Comparison of ENCODE assay signal across 1 cellular context in the genomic region with DNA sequence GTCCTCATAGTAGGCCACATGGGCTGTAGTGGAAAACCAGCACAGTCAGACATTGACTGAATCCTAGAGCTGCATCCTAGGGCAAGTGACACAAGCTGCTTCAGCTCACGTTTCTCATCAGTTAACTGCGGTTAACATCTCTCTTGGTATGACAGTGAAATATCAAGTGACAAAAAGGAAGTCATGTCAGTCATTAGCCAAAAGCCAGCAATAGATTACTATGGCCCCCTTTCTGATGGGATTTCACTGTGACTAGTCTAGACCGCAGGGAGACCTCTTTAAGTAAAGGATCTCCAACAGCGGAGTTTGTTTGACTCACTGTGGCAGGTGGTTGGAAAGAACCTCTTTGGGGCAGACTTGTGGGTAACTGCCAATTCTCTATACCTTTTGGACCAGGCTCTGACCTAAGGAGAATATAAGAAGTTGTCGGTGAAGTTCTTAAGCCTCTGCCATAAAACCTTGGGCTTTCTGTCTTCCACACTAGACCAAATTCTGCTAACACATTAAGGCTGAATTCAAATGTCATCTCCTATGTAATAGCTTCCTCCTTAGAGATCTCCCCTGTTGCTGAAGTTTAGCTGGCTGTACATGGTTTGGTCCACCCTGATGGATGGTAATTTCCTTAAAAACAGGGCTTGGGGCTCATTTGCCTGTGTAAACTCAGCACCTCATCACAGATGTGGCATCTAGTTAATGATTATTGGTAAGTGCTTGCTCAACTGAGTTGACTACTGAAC.
TF ChIP-seq lines count a peak whose summit lies in the region.

No MANE protein-coding gene starts in this region.

TF ChIP-seq in GM12878, 131 proteins besides CTCF, POLR2A, EP300 and RAD21 (continued from another document and continues in another):
- peak; percentile 94 for TF ChIP-seq RELA (IDR thresholded peaks at IDR 0.05; ENCODE audit: borderline replicate concordance, partially characterized antibody)
- peak; percentile 53; the same call in 1 of the 2 replicates for TF ChIP-seq LARP7 (IDR thresholded peaks at IDR 0.05)
- TF ChIP-seq PAX8 (IDR thresholded peaks at IDR 0.05), result no peak
- no peak for TF ChIP-seq E4F1 (IDR thresholded peaks at IDR 0.05; ENCODE audit: borderline replicate concordance, partially characterized antibody)
- no peak for TF ChIP-seq IRF5 (IDR thresholded peaks at IDR 0.05; ENCODE audit: borderline replicate concordance)
- no peak for TF ChIP-seq KDM1A (IDR thresholded peaks at IDR 0.05; ENCODE audit: borderline replicate concordance)
- TF ChIP-seq, protein P1, sequence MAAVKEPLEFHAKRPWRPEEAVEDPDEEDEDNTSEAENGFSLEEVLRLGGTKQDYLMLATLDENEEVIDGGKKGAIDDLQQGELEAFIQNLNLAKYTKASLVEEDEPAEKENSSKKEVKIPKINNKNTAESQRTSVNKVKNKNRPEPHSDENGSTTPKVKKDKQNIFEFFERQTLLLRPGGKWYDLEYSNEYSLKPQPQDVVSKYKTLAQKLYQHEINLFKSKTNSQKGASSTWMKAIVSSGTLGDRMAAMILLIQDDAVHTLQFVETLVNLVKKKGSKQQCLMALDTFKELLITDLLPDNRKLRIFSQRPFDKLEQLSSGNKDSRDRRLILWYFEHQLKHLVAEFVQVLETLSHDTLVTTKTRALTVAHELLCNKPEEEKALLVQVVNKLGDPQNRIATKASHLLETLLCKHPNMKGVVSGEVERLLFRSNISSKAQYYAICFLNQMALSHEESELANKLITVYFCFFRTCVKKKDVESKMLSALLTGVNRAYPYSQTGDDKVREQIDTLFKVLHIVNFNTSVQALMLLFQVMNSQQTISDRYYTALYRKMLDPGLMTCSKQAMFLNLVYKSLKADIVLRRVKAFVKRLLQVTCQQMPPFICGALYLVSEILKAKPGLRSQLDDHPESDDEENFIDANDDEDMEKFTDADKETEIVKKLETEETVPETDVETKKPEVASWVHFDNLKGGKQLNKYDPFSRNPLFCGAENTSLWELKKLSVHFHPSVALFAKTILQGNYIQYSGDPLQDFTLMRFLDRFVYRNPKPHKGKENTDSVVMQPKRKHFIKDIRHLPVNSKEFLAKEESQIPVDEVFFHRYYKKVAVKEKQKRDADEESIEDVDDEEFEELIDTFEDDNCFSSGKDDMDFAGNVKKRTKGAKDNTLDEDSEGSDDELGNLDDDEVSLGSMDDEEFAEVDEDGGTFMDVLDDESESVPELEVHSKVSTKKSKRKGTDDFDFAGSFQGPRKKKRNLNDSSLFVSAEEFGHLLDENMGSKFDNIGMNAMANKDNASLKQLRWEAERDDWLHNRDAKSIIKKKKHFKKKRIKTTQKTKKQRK (IDR thresholded peaks at IDR 0.05; ENCODE audit: low read depth, low read length), result no peak
- TF ChIP-seq USF2 (IDR thresholded peaks at IDR 0.05; ENCODE audit: borderline replicate concordance, low read depth, low read length), result no peak; the same call in 1 of the 2 replicates
- peak; percentile 99 for TF ChIP-seq IKZF1 (conservative IDR thresholded peaks at IDR 0.05)
- TF ChIP-seq PRDM15 (CRISPR knock-in tag; IDR thresholded peaks at IDR 0.05), result no peak
- peak; percentile 56; the same call in 1 of the 2 replicates for TF ChIP-seq YY1 (IDR thresholded peaks at IDR 0.05; ENCODE audit: low read depth, low read length)
- peak; percentile 99 for TF ChIP-seq CBFB (IDR thresholded peaks at IDR 0.05; ENCODE audit: low read depth)
- peak; percentile 99 for TF ChIP-seq GATAD2B (conservative IDR thresholded peaks at IDR 0.05; ENCODE audit: low read depth)
- no peak for TF ChIP-seq STAT1 (conservative IDR thresholded peaks at IDR 0.05)
- no peak for TF ChIP-seq ESRRA (IDR thresholded peaks at IDR 0.05; ENCODE audit: low read length)
- no peak for TF ChIP-seq TAF1 (IDR thresholded peaks at IDR 0.05; ENCODE audit: borderline replicate concordance, low read depth, low read length)
- peak; percentile 83 for TF ChIP-seq CREB1 (IDR thresholded peaks at IDR 0.05; ENCODE audit: low read depth)
- peak; percentile 98 for TF ChIP-seq NBN (IDR thresholded peaks at IDR 0.05)
- peak; percentile 86 for TF ChIP-seq SP1 (IDR thresholded peaks at IDR 0.05; ENCODE audit: low read depth, low read length)
- no peak for TF ChIP-seq FOS (IDR thresholded peaks at IDR 0.05; ENCODE audit: borderline replicate concordance, extremely low read depth, insufficient read length)
- no peak for TF ChIP-seq HDGF (IDR thresholded peaks at IDR 0.05)
- TF ChIP-seq TARDBP (IDR thresholded peaks at IDR 0.05; ENCODE audit: borderline replicate concordance), result peak; percentile 67; the same call in 1 of the 2 replicates
- TF ChIP-seq RELB (IDR thresholded peaks at IDR 0.05; ENCODE audit: low read depth), result peak; percentile 100
- peak; percentile 81 for TF ChIP-seq GABPA (IDR thresholded peaks at IDR 0.05; ENCODE audit: low read depth)
- TF ChIP-seq TCF3 (IDR thresholded peaks at IDR 0.05; ENCODE audit: borderline replicate concordance, insufficient read depth, low read depth, low read length), result peak; percentile 98
- peak; percentile 100 for TF ChIP-seq MTA2 (IDR thresholded peaks at IDR 0.05; ENCODE audit: low read depth)
- TF ChIP-seq ZNF274 (IDR thresholded peaks at IDR 0.05; ENCODE audit: insufficient read depth, insufficient read length), result no peak
- TF ChIP-seq SIX5 (IDR thresholded peaks at IDR 0.05; ENCODE audit: low read depth, low read length, severe bottlenecking), result no peak
- peak; percentile 98 for TF ChIP-seq TCF12 (IDR thresholded peaks at IDR 0.05; ENCODE audit: low read depth, low read length)
- TF ChIP-seq WRNIP1 (IDR thresholded peaks at IDR 0.05; ENCODE audit: borderline replicate concordance, low read depth, low read length), result peak; percentile 75; the same call in 1 of the 2 replicates
- TF ChIP-seq, protein P2, sequence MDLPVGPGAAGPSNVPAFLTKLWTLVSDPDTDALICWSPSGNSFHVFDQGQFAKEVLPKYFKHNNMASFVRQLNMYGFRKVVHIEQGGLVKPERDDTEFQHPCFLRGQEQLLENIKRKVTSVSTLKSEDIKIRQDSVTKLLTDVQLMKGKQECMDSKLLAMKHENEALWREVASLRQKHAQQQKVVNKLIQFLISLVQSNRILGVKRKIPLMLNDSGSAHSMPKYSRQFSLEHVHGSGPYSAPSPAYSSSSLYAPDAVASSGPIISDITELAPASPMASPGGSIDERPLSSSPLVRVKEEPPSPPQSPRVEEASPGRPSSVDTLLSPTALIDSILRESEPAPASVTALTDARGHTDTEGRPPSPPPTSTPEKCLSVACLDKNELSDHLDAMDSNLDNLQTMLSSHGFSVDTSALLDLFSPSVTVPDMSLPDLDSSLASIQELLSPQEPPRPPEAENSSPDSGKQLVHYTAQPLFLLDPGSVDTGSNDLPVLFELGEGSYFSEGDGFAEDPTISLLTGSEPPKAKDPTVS (IDR thresholded peaks at IDR 0.05; ENCODE audit: low read depth, low read length), result no peak
- TF ChIP-seq NR2F1 (conservative IDR thresholded peaks at IDR 0.05), result peak; percentile 99
- peak; percentile 97 for TF ChIP-seq BACH1 (IDR thresholded peaks at IDR 0.05; ENCODE audit: borderline replicate concordance)
- TF ChIP-seq MEF2A (IDR thresholded peaks at IDR 0.05; ENCODE audit: insufficient read depth, low read depth, low read length), result peak; percentile 95
- TF ChIP-seq SREBF2 (IDR thresholded peaks at IDR 0.05; ENCODE audit: low read length), result no peak
- peak in 1 of 2 experiments; percentile 99; a peak in 2 of 4 replicates for TF ChIP-seq CEBPB (IDR thresholded peaks at IDR 0.05; ENCODE audit: borderline replicate concordance in 1 of 2, low read depth in 2 of 2, low read length in 2 of 2)
- TF ChIP-seq FOXM1 (IDR thresholded peaks at IDR 0.05; ENCODE audit: low read depth, low read length), result peak; percentile 100
- TF ChIP-seq, protein P3, sequence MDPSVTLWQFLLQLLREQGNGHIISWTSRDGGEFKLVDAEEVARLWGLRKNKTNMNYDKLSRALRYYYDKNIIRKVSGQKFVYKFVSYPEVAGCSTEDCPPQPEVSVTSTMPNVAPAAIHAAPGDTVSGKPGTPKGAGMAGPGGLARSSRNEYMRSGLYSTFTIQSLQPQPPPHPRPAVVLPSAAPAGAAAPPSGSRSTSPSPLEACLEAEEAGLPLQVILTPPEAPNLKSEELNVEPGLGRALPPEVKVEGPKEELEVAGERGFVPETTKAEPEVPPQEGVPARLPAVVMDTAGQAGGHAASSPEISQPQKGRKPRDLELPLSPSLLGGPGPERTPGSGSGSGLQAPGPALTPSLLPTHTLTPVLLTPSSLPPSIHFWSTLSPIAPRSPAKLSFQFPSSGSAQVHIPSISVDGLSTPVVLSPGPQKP (IDR thresholded peaks at IDR 0.05; ENCODE audit: low read depth, low read length), result no peak
- TF ChIP-seq RCOR1 (conservative IDR thresholded peaks at IDR 0.05; ENCODE audit: low read depth, low read length), result peak; percentile 93; the same call in 1 of the 2 replicates
- TF ChIP-seq TCF7 (IDR thresholded peaks at IDR 0.05; ENCODE audit: borderline replicate concordance), result peak; percentile 88
- peak; percentile 85 for TF ChIP-seq ZSCAN29 (IDR thresholded peaks at IDR 0.05)
- TF ChIP-seq SRF (IDR thresholded peaks at IDR 0.05; ENCODE audit: low read depth in 2 of 2, low read length in 2 of 2), result peak in 1 of 2 experiments; percentile 77; a peak in 2 of 4 replicates
- TF ChIP-seq ZNF217 (IDR thresholded peaks at IDR 0.05), result peak; percentile 99
- peak; percentile 90 for TF ChIP-seq ZNF24 (IDR thresholded peaks at IDR 0.05)
